Comparison of ENCODE assay signal across 8 cellular contexts in the genomic region with DNA sequence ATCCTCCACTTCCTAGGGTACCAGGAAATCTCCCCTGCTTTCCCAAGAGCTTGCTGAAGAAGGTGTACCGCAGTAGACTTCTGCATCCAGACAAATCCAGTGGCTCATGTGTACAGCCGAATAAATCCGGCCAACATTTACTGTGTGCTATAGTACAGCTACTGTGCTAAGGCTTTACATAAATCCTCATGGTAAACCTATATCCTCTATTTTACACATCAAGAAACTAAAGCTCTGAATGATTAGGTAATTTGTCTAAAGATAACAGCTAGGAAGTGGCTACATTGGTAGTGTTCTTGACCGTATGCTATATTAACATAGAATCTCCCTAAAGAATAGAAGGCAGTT. TPM values are rescaled to one million over a fixed set of nuclear protein-coding genes. Genes with fewer than 3 reads are reported as not detected.
DNase-seq lines count a peak whose midpoint lies in the region; ATAC-seq and TF ChIP-seq lines count a peak whose summit lies in the region.

No MANE protein-coding gene starts in this region.

- DNase-seq in brain microvascular endothelial cell (no peak), naive B cell (no peak), ACHN (no peak), DMS79 treated with DMSO at 0.1 percent for 48 hours (lab: John Stamatoyannopoulos, UW) (no peak), activated gamma-delta T cell (lab: John Stamatoyannopoulos, UW) (no peak), NCI-H1436 (lab: John Stamatoyannopoulos, UW) (no peak)

- peak overlapping the region in 5 of 6 donors; percentile 64 to 84 (median 81) for H3K27ac Mint-ChIP-seq in naive B cell

- H3K27ac ChIP-seq in brain microvascular endothelial cell, result no peak overlapping the region

- peak overlapping the region; percentile 88 to 99 (median 96) for H3K4me3 Mint-ChIP-seq in naive B cell

- H3K9me3 Mint-ChIP-seq in naive B cell, result no peaks in the 10 kb centered on the region

- H3K4me3 ChIP-seq in brain microvascular endothelial cell (ENCODE audit: low read depth, low read length), result peak overlapping the region; percentile 38

- in situ Hi-C loops in brain microvascular endothelial cell (cut with HindIII; ENCODE audit: low pct_ligation_motif_present, low sequenced_read_pairs) (no loop called here), ACHN (cut with HindIII; ENCODE audit: low pct_ligation_motif_present, low pct_unique_long_range_greater_than_20kb, low sequenced_read_pairs) (no loop called here)

- no peaks in the 10 kb centered on the region for H3K36me3 Mint-ChIP-seq in naive B cell

- ATAC-seq in GM19035 (IDR thresholded peaks at IDR 0.05; ENCODE audit: unreplicated experiment) (peak; percentile 1), HG03439 (IDR thresholded peaks at IDR 0.05; ENCODE audit: unreplicated experiment) (peak; percentile 4), naive B cell (ENCODE audit: low read depth in 2 of 2) (peak; percentile 1 to 2)

- peaks cover 3% of the 10 kb centered on the region for H3K36me3 ChIP-seq in brain microvascular endothelial cell (replicated peaks)

- peaks cover 16 to 20% (median 17%) of the 10 kb centered on the region in 3 donors for H3K4me1 Mint-ChIP-seq in naive B cell

- H3K27me3 Mint-ChIP-seq in naive B cell, result peaks cover 0 to 19% (median 0%) of the 10 kb centered on the region in 3 donors

- no peak for TF ChIP-seq CTCF in brain microvascular endothelial cell (IDR thresholded peaks at IDR 0.05; ENCODE audit: low read depth, low read length, missing control alignments)

- H3K27me3 ChIP-seq in brain microvascular endothelial cell (replicated peaks), result no peaks in the 10 kb centered on the region

RNA-seq across cellular contexts. Expression of a gene that starts 0.5 kb away (rescaled TPM):
- polyA plus RNA-seq in naive B cell (ENCODE audit: low read depth in 6 of 6), result 10 to 100 TPM; 24.0 to 31.2 (median 29.0) TPM
